ENCODE assay signal across 1 cellular context in the genomic region with DNA sequence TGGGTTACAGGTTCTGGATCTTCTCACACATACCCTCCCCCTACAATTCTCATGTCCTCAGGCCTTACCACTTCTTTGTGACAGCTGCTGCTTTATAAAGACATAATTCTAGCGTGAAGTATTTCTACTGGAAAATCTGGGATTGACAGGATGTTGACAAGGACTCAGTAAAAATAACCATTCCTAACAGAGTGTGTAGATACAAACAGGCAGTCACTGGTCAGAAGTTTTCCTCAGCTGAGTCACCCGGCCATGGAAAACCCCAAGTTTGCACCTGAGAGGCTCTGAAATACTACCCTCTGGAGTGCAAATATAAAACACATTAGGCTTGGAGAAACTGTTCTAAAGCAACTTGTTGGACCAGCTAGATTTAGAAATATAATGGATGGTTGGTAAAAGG.
TF ChIP-seq lines count a peak whose summit lies in the region.

No MANE protein-coding gene starts in this region.

TF ChIP-seq in GM12878, 131 proteins besides CTCF, POLR2A, EP300 and RAD21:
- TF ChIP-seq IKZF2 (IDR thresholded peaks at IDR 0.05) (peak; percentile 46 to 49; a peak in 3 of 4 replicates), IKZF1 (conservative IDR thresholded peaks at IDR 0.05) (peak; percentile 41; the same call in 1 of the 2 replicates), NBN (IDR thresholded peaks at IDR 0.05) (no peak), EED (IDR thresholded peaks at IDR 0.05; ENCODE audit: low read depth) (0 out of 2 replicates have a peak, but pooled peaks have one; percentile 58)
TF ChIP-seq in GM12878: peak in this region for 3.
